In the genomic region with DNA sequence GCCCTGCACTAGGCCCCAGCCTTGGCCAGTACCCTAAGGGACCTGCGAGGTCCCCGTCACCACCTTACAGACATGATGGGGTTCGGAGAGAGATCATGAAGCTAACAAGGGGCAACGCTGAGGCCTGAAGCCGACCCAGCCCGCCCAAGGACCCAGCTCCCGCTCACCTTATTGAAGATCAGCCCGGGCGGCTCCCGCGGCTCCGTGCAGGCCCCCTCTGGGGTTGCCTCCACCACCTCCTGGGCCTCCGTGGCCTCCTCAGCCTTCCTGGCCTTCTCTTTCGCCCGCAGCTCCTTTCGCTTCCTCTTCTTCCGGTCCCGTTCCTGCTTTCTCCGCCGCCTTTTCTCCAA, we compare ENCODE assay signal across 18 cellular contexts. TPM values are rescaled to one million over a fixed set of nuclear protein-coding genes. Genes with fewer than 3 reads are reported as not detected.
A peak's percentile ranks its signal among the peaks of the same experiment; 100 is the strongest.
DNase-seq lines count a peak whose midpoint lies in the region; ATAC-seq and TF ChIP-seq lines count a peak whose summit lies in the region.
"Had no signal": no experiment of that assay in that cellular context is flagged by ENCODE, and none has a peak within 500 bp of the region (broad histone marks: within the 10 kb centered on the region; RNA-seq: fewer than 3 reads in every experiment).

No MANE protein-coding gene starts in this region.

- H3K79me1 ChIP-seq in mesenchymal stem cell (replicated peaks; ENCODE audit: low read length, poor library complexity, severe bottlenecking) = peaks cover 42% of the 10 kb centered on the region

- DNase-seq in activated T-cell treated with anti-CD3 and anti-CD28 coated beads, Interleukin-2, amount 50 U/mL, for 72 hours = no peak
- DNase-seq in activated T-cell treated with anti-CD3 and anti-CD28 coated beads, Interleukin-2, amount 50 U/mL, for 1 hour = no peak
- no peak for DNase-seq in WTC11 (ENCODE audit: low spot score)
- no peak for DNase-seq in mesenchymal stem cell
- DNase-seq in stimulated activated naive B cell treated with anti-CD40 and anti-IgM and Interleukin-4, amounts not matched to agents 10 μg/mL and 1 μg/mL and 100 μg/mL, for 72 hours = no peak
- no peak for DNase-seq in nephron progenitor cell
- no peak for DNase-seq in stimulated activated CD4-positive, alpha-beta T cell treated with anti-CD3 and anti-CD28 coated beads, Interleukin-4, amount 100 ng/mL, for 24 hours
- DNase-seq: DMS153; GDM1; NCI-H1105; NCI-H2081; NCI-H748 treated with DMSO at 0.1 percent for 48 hours; NK-92 treated with Interleukin-12 subunit alpha and Interleukin-12 subunit beta, amount 100 ng/mL, for 24 hours had no signal

- no peaks in the 10 kb centered on the region for H3K9me3 Mint-ChIP-seq in activated T-cell treated with anti-CD3 and anti-CD28 coated beads, Interleukin-2, amount 50 U/mL, for 72 hours
- H3K9me3 Mint-ChIP-seq in WTC11 (peaks cover 14% of the 10 kb centered on the region), nephron progenitor cell (peaks cover 18% of the 10 kb centered on the region)
- no peaks in the 10 kb centered on the region for H3K9me3 Mint-ChIP-seq in stimulated activated naive B cell treated with anti-CD40 and anti-IgM and Interleukin-4, amounts not matched to agents 10 μg/mL and 1 μg/mL and 100 μg/mL, for 72 hours

- peaks cover 40% of the 10 kb centered on the region for H3K4me1 Mint-ChIP-seq in activated T-cell treated with anti-CD3 and anti-CD28 coated beads, Interleukin-2, amount 50 U/mL, for 72 hours (ENCODE audit: low read depth)
- H3K4me1 Mint-ChIP-seq in WTC11 (peaks cover 24% of the 10 kb centered on the region), nephron progenitor cell (peaks cover 20% of the 10 kb centered on the region)
- peaks cover 28 to 76% of the 10 kb centered on the region in 2 donors for H3K4me1 Mint-ChIP-seq in stimulated activated naive B cell treated with anti-CD40 and anti-IgM and Interleukin-4, amounts not matched to agents 10 μg/mL and 1 μg/mL and 100 μg/mL, for 72 hours

- no peak overlapping the region for H3K4me3 Mint-ChIP-seq in activated T-cell treated with anti-CD3 and anti-CD28 coated beads, Interleukin-2, amount 50 U/mL, for 72 hours
- H3K4me3 Mint-ChIP-seq in WTC11 (no peak overlapping the region), nephron progenitor cell (no peak overlapping the region)
- H3K4me3 Mint-ChIP-seq in stimulated activated naive B cell treated with anti-CD40 and anti-IgM and Interleukin-4, amounts not matched to agents 10 μg/mL and 1 μg/mL and 100 μg/mL, for 72 hours = no peak overlapping the region
- H3K4me3 Mint-ChIP-seq: CD4-positive, alpha-beta memory T cell had no signal

- H4K91ac ChIP-seq in mesenchymal stem cell (ENCODE audit: low read length) = peak overlapping the region; percentile 46

- no peak overlapping the region for H3K4me3 ChIP-seq in mesenchymal stem cell (ENCODE audit: insufficient read depth in 1 of 2, low read depth in 1 of 2, low read length in 2 of 2)
- H3K4me3 ChIP-seq: A549, BLaER1, HAP-1 had no signal

- peak overlapping the region; percentile 47 for H4K8ac ChIP-seq in mesenchymal stem cell (ENCODE audit: low read length)

- H3K27me3 ChIP-seq in mesenchymal stem cell (ENCODE audit: control insufficient read depth in 1 of 2, insufficient read depth in 1 of 2, low read length in 2 of 2) = no peaks in the 10 kb centered on the region
- H3K27me3 ChIP-seq: BLaER1 had no signal

- no peak overlapping the region for H2BK15ac ChIP-seq in mesenchymal stem cell (ENCODE audit: low read depth, poor library complexity, severe bottlenecking)

- no peak overlapping the region for H2BK12ac ChIP-seq in mesenchymal stem cell (ENCODE audit: low read length in 2 of 2)

- H2AFZ ChIP-seq in mesenchymal stem cell (ENCODE audit: low read depth, low read length) = no peak overlapping the region

- no peak overlapping the region for H2BK5ac ChIP-seq in mesenchymal stem cell (ENCODE audit: low read depth, low read length, poor library complexity, severe bottlenecking)

- CTCF ChIA-PET in WTC11 (lab: Charles Lee) = interaction anchor here (1.5 to 4.0 kb wide), 3 partner anchors 94 to 145 kb away, joined by 6 to 97 read pairs (median 33); no protein-coding TSS in a partner anchor

- ATAC-seq in activated T-cell treated with anti-CD3 and anti-CD28 coated beads, Interleukin-2, amount 50 U/mL, for 72 hours (replicated peaks in 1 of 2) = no peak
- ATAC-seq in WTC11 = no peak
- ATAC-seq in stimulated activated naive B cell treated with anti-CD40 and anti-IgM and Interleukin-4, amounts not matched to agents 10 μg/mL and 1 μg/mL and 100 μg/mL, for 72 hours (replicated peaks) = no peak
- ATAC-seq: A549, Right ventricle myocardium inferior had no signal

- TF ChIP-seq CTCF in WTC11 (IDR thresholded peaks at IDR 0.05) (no peak), nephron progenitor cell (IDR thresholded peaks at IDR 0.05) (no peak)

- 94% methylated on average over 20 of the region's 20 CpGs for WGBS in mesenchymal stem cell

- no peak overlapping the region for H2BK120ac ChIP-seq in mesenchymal stem cell (ENCODE audit: low read depth, low read length)

- no peak overlapping the region for H2AK5ac ChIP-seq in mesenchymal stem cell (ENCODE audit: low read length, severe bottlenecking)

- no peak overlapping the region for H3K18ac ChIP-seq in mesenchymal stem cell (ENCODE audit: low read depth in 1 of 2, low read length in 2 of 2)

- POLR2A ChIA-PET in WTC11 (lab: Charles Lee) = interaction anchor here (1.7 kb wide), 1 partner anchor 94 kb away, joined by 4 read pairs; no protein-coding TSS in a partner anchor

- peaks cover 24% of the 10 kb centered on the region for H3K4me1 ChIP-seq in mesenchymal stem cell (ENCODE audit: control insufficient read depth, insufficient read depth, low read depth, low read length)

- no peak overlapping the region for H3K9ac ChIP-seq in mesenchymal stem cell (ENCODE audit: low read length)
- H3K9ac ChIP-seq: BLaER1 had no signal

- H3K36me3 ChIP-seq in mesenchymal stem cell (ENCODE audit: control insufficient read depth in 1 of 2, insufficient read depth in 2 of 2, low read depth in 1 of 2, low read length in 2 of 2) = peaks cover 34 to 56% of the 10 kb centered on the region in 2 experiments

- H3K14ac ChIP-seq in mesenchymal stem cell (ENCODE audit: low read length in 2 of 2) = no peak overlapping the region

- peak overlapping the region; percentile 82 for H3K27ac Mint-ChIP-seq in activated T-cell treated with anti-CD3 and anti-CD28 coated beads, Interleukin-2, amount 50 U/mL, for 72 hours
- H3K27ac Mint-ChIP-seq in WTC11 = peak overlapping the region; percentile 57
- H3K27ac Mint-ChIP-seq in stimulated activated naive B cell treated with anti-CD40 and anti-IgM and Interleukin-4, amounts not matched to agents 10 μg/mL and 1 μg/mL and 100 μg/mL, for 72 hours = peak overlapping the region; percentile 72
- no peak overlapping the region for H3K27ac Mint-ChIP-seq in nephron progenitor cell

- peaks cover 8 to 20% of the 10 kb centered on the region in 2 donors for H3K36me3 Mint-ChIP-seq in activated T-cell treated with anti-CD3 and anti-CD28 coated beads, Interleukin-2, amount 50 U/mL, for 72 hours (ENCODE audit: insufficient read depth in 2 of 2)
- H3K36me3 Mint-ChIP-seq in WTC11 = peaks cover 41% of the 10 kb centered on the region
- H3K36me3 Mint-ChIP-seq in stimulated activated naive B cell treated with anti-CD40 and anti-IgM and Interleukin-4, amounts not matched to agents 10 μg/mL and 1 μg/mL and 100 μg/mL, for 72 hours = peaks cover 52 to 68% of the 10 kb centered on the region in 2 donors
- peaks cover 69% of the 10 kb centered on the region for H3K36me3 Mint-ChIP-seq in nephron progenitor cell (ENCODE audit: low read depth)

- no peaks in the 10 kb centered on the region for H3K9me3 ChIP-seq in mesenchymal stem cell (ENCODE audit: control insufficient read depth, low read length)
- H3K9me3 ChIP-seq: A549, BLaER1, HAP-1 had no signal

- H3K27me3 Mint-ChIP-seq in activated T-cell treated with anti-CD3 and anti-CD28 coated beads, Interleukin-2, amount 50 U/mL, for 72 hours (ENCODE audit: low read depth) = no peaks in the 10 kb centered on the region
- H3K27me3 Mint-ChIP-seq in WTC11 (ENCODE audit: low read depth) (peaks cover 1% of the 10 kb centered on the region; the same call in 1 of the 2 replicates), nephron progenitor cell (ENCODE audit: low read depth, poor library complexity) (peaks cover 6% of the 10 kb centered on the region)
- H3K27me3 Mint-ChIP-seq in stimulated activated naive B cell treated with anti-CD40 and anti-IgM and Interleukin-4, amounts not matched to agents 10 μg/mL and 1 μg/mL and 100 μg/mL, for 72 hours = no peaks in the 10 kb centered on the region
- H3K27me3 Mint-ChIP-seq: CD4-positive, alpha-beta memory T cell had no signal

- no peak overlapping the region for H3K4ac ChIP-seq in mesenchymal stem cell (ENCODE audit: low read depth in 1 of 2, low read length in 2 of 2)

- H3K23ac ChIP-seq in mesenchymal stem cell (ENCODE audit: low read length in 2 of 2) = no peak overlapping the region

- no peak overlapping the region for H3K4me2 ChIP-seq in mesenchymal stem cell (ENCODE audit: low read length, poor library complexity, severe bottlenecking)
- H3K4me2 ChIP-seq: A549, BLaER1 had no signal

- H3K27ac ChIP-seq in mesenchymal stem cell (ENCODE audit: low read length, poor library complexity, severe bottlenecking) = no peak overlapping the region
- H3K27ac ChIP-seq: A549, BLaER1 had no signal

TF ChIP-seq in WTC11, 78 proteins besides CTCF, POLR2A, EP300 and RAD21 (continues in another document):
- TF ChIP-seq TEAD4 (CRISPR knock-in tag; IDR thresholded peaks at IDR 0.05) (no peak), TCF7 (CRISPR knock-in tag; IDR thresholded peaks at IDR 0.05; ENCODE audit: low read depth) (no peak)

RNA-seq across cellular contexts. Expression of a gene that starts 3.6 kb away (rescaled TPM):
- total RNA-seq in activated T-cell treated with anti-CD3 and anti-CD28 coated beads, Interleukin-2, amount 50 U/mL, for 72 hours = 10 to 100 TPM; 13.7 to 14.0 TPM
- 48.8 to 67.2 TPM (median 54.1 TPM) in 3 replicates for total RNA-seq in WTC11 (2021)
- 10.1 TPM for polyA plus RNA-seq in mesenchymal stem cell (2013, experiment 1 of 2)
- polyA plus RNA-seq in mesenchymal stem cell (2013, experiment 2 of 2) = 9.7 TPM

RNA-seq across cellular contexts. Expression of a gene that starts 15.6 kb away (rescaled TPM):
- 10 to 100 TPM; 27.4 to 31.5 TPM for total RNA-seq in activated T-cell treated with anti-CD3 and anti-CD28 coated beads, Interleukin-2, amount 50 U/mL, for 72 hours
- 51.2 to 59.5 TPM (median 55.3 TPM) in 3 replicates for total RNA-seq in WTC11 (2021)
- 17.8 TPM for polyA plus RNA-seq in mesenchymal stem cell (2013, experiment 1 of 2)
- polyA plus RNA-seq in mesenchymal stem cell (2013, experiment 2 of 2) = 17.7 TPM

RNA-seq across cellular contexts. Expression of a gene that starts 15.7 kb away (rescaled TPM):
- total RNA-seq in activated T-cell treated with anti-CD3 and anti-CD28 coated beads, Interleukin-2, amount 50 U/mL, for 72 hours = 1,000 to 10,000 TPM; 2,529 to 2,856 TPM
- total RNA-seq in WTC11 (2021) = 2,747 to 3,149 TPM (median 3,142 TPM) in 3 replicates
- polyA plus RNA-seq in mesenchymal stem cell (2013, experiment 1 of 2) = 1,924 TPM
- polyA plus RNA-seq in mesenchymal stem cell (2013, experiment 2 of 2) = 1,950 TPM

RNA-seq across cellular contexts. Expression of a gene that starts 23.9 kb away (rescaled TPM):
- total RNA-seq in activated T-cell treated with anti-CD3 and anti-CD28 coated beads, Interleukin-2, amount 50 U/mL, for 72 hours = 10 to 100 TPM; 32.7 to 33.4 TPM
- 33.3 to 36.4 TPM (median 35.6 TPM) in 3 replicates for total RNA-seq in WTC11 (2021)
- polyA plus RNA-seq in mesenchymal stem cell (2013, experiment 1 of 2) = 30.0 TPM
- polyA plus RNA-seq in mesenchymal stem cell (2013, experiment 2 of 2) = 30.1 TPM

RNA-seq across cellular contexts. Expression of a gene that starts 24.0 kb away (rescaled TPM):
- 10 to 100 TPM; 14.7 to 19.9 TPM for total RNA-seq in activated T-cell treated with anti-CD3 and anti-CD28 coated beads, Interleukin-2, amount 50 U/mL, for 72 hours
- total RNA-seq in WTC11 (2021) = 26.3 to 33.3 TPM (median 28.8 TPM) in 3 replicates
- 23.7 TPM for polyA plus RNA-seq in mesenchymal stem cell (2013, experiment 1 of 2)
- polyA plus RNA-seq in mesenchymal stem cell (2013, experiment 2 of 2) = 24.2 TPM
